Comparison of ENCODE assay signal across 7 cellular contexts in genomic region chr9:112061152-112061740, GRCh38.
DNase-seq lines count a peak whose midpoint lies in the region; ATAC-seq and TF ChIP-seq lines count a peak whose summit lies in the region.

No MANE protein-coding gene starts in this region.

- H3K79me2 ChIP-seq in Karpas-422 (ENCODE audit: low read length), result no peaks in the 10 kb centered on the region
- no peaks in the 10 kb centered on the region for H3K79me2 ChIP-seq in H9 (ENCODE audit: insufficient read depth, low read length)

- no peak overlapping the region for H2BK120ac ChIP-seq in H9 (ENCODE audit: low read depth, low read length, poor library complexity, severe bottlenecking)

- no peak overlapping the region for H4K8ac ChIP-seq in H9 (replicated peaks; ENCODE audit: insufficient read length, low read depth, low read length)

- H3K9me3 ChIP-seq in Karpas-422 (ENCODE audit: low read length) (no peaks in the 10 kb centered on the region), H9 (ENCODE audit: control insufficient read depth, low read depth, low read length) (no peaks in the 10 kb centered on the region)

- H2AFZ ChIP-seq in Karpas-422 (ENCODE audit: low read length), result peak overlapping the region; percentile 58; the same call in 1 of the 2 replicates
- no peak overlapping the region for H2AFZ ChIP-seq in H9 (ENCODE audit: low read length)

- H3K4me3 Mint-ChIP-seq in activated CD8-positive, alpha-beta T cell treated with anti-CD3 and anti-CD28 coated beads, Interleukin-2, amount 10 ng/mL, durations not matched to agents 7 days and 5 days, result no peak overlapping the region
- H3K4me3 Mint-ChIP-seq in H9, result no peak overlapping the region

- no peak overlapping the region for H2BK12ac ChIP-seq in H9 (ENCODE audit: insufficient read length, low read depth, low read length)

- POLR2A ChIA-PET in activated CD8-positive, alpha-beta T cell treated with anti-CD3 and anti-CD28 coated beads, Interleukin-2, amount 10 ng/mL, durations not matched to agents 7 days and 5 days (lab: Charles Lee), result no interaction called here

- H4K20me1 ChIP-seq in Karpas-422 (ENCODE audit: insufficient read depth, low read depth, low read length) (no peaks in the 10 kb centered on the region), H9 (ENCODE audit: control insufficient read depth, insufficient read depth, insufficient read length) (no peaks in the 10 kb centered on the region)

- peaks cover 66% of the 10 kb centered on the region for H3K36me3 Mint-ChIP-seq in activated CD8-positive, alpha-beta T cell treated with anti-CD3 and anti-CD28 coated beads, Interleukin-2, amount 10 ng/mL, durations not matched to agents 7 days and 5 days (ENCODE audit: low read depth)
- peaks cover 7 to 14% (median 12%) of the 10 kb centered on the region in 3 experiments; a peak in 6 of 7 replicates for H3K36me3 Mint-ChIP-seq in H9 (ENCODE audit: insufficient read depth in 1 of 3, low read depth in 3 of 3)

- TF ChIP-seq CTCF in GM10266 (IDR thresholded peaks at IDR 0.05; ENCODE audit: control insufficient read depth, insufficient read depth, low read depth, missing control alignments) (no peak), H9 (conservative IDR thresholded peaks at IDR 0.05) (no peak)

- no peak overlapping the region for H3K4me3 ChIP-seq in Karpas-422 (ENCODE audit: low read length)

- H3K4me1 ChIP-seq in Karpas-422 (ENCODE audit: low read length), result peaks cover 11% of the 10 kb centered on the region
- H3K4me1 ChIP-seq in H9 (ENCODE audit: insufficient read depth, low read length), result no peaks in the 10 kb centered on the region; the same call in 1 of the 2 replicates

- DNase-seq in GM10266 (ENCODE audit: extremely low spot score), result peak; percentile 64
- peak; percentile 72 for DNase-seq in Karpas-422
- peak; percentile 67 for DNase-seq in activated CD8-positive, alpha-beta T cell treated with anti-CD3 and anti-CD28 coated beads, Interleukin-2, amount 10 ng/mL, durations not matched to agents 7 days and 5 days
- peak; percentile 96 for DNase-seq in foreskin melanocyte
- DNase-seq in pons (ENCODE audit: low spot score), result peak; percentile 70
- DNase-seq in H9, result no peak

- no CpG with 5 or more reads among the region's 3 CpGs for WGBS in H9 (ENCODE audit: extremely low coverage, insufficient read length, low lambda C conversion rate)

- H3K18ac ChIP-seq in H9 (ENCODE audit: insufficient read length, low read depth, low read length), result no peak overlapping the region

- no peak overlapping the region for H3K56ac ChIP-seq in H9 (ENCODE audit: insufficient read length, low read depth, low read length)

- no peak overlapping the region for H3K4ac ChIP-seq in H9 (ENCODE audit: low read depth, low read length)

- no peak overlapping the region for H3K4me2 ChIP-seq in Karpas-422 (ENCODE audit: low read depth, low read length, poor library complexity, severe bottlenecking)
- H3K4me2 ChIP-seq in H9 (ENCODE audit: insufficient read depth, insufficient read length, low read length), result no peak overlapping the region

- ATAC-seq in GM21619 (IDR thresholded peaks at IDR 0.05; ENCODE audit: unreplicated experiment), result peak; percentile 82
- peak; percentile 86 for ATAC-seq in activated CD8-positive, alpha-beta T cell treated with anti-CD3 and anti-CD28 coated beads, Interleukin-2, amount 10 ng/mL, durations not matched to agents 7 days and 5 days

- no peak overlapping the region for H3K23ac ChIP-seq in H9 (ENCODE audit: insufficient read length, low read depth, low read length)

- H3K4me1 Mint-ChIP-seq in activated CD8-positive, alpha-beta T cell treated with anti-CD3 and anti-CD28 coated beads, Interleukin-2, amount 10 ng/mL, durations not matched to agents 7 days and 5 days (ENCODE audit: low read depth), result peaks cover 36% of the 10 kb centered on the region
- H3K4me1 Mint-ChIP-seq in H9, result peaks cover 8 to 19% of the 10 kb centered on the region in 2 experiments

- H2BK5ac ChIP-seq in H9 (ENCODE audit: insufficient read length, low read length), result no peak overlapping the region

- H3K27me3 ChIP-seq in Karpas-422 (ENCODE audit: low read length) (no peaks in the 10 kb centered on the region), H9 (ENCODE audit: insufficient read depth, low read length) (no peaks in the 10 kb centered on the region)

- H3K9me3 Mint-ChIP-seq in activated CD8-positive, alpha-beta T cell treated with anti-CD3 and anti-CD28 coated beads, Interleukin-2, amount 10 ng/mL, durations not matched to agents 7 days and 5 days (ENCODE audit: insufficient read depth), result peaks cover 5% of the 10 kb centered on the region
- peaks cover 8 to 9% of the 10 kb centered on the region in 2 experiments for H3K9me3 Mint-ChIP-seq in H9

- H4K91ac ChIP-seq in H9 (ENCODE audit: insufficient read length, low read depth, low read length), result no peak overlapping the region

- H4K5ac ChIP-seq in H9 (ENCODE audit: insufficient read length, low read depth, low read length), result no peak overlapping the region

- H3K36me3 ChIP-seq in Karpas-422 (ENCODE audit: insufficient read depth, low read length), result no peaks in the 10 kb centered on the region

- H3K14ac ChIP-seq in H9 (ENCODE audit: insufficient read depth, low read length), result no peak overlapping the region; the same call in 1 of the 2 replicates

- no peak overlapping the region for H2BK15ac ChIP-seq in H9 (ENCODE audit: low read depth, low read length)

- CTCF ChIA-PET in activated CD8-positive, alpha-beta T cell treated with anti-CD3 and anti-CD28 coated beads, Interleukin-2, amount 10 ng/mL, durations not matched to agents 7 days and 5 days (lab: Charles Lee), result interaction anchor here (2.6 kb wide), 1 partner anchor 13 kb away, joined by 10 read pairs; no protein-coding TSS in a partner anchor

- H3K23me2 ChIP-seq in H9 (ENCODE audit: insufficient read length, low read depth, low read length, poor library complexity, severe bottlenecking), result no peaks in the 10 kb centered on the region

- H3K27ac Mint-ChIP-seq in activated CD8-positive, alpha-beta T cell treated with anti-CD3 and anti-CD28 coated beads, Interleukin-2, amount 10 ng/mL, durations not matched to agents 7 days and 5 days, result peak overlapping the region; percentile 77
- H3K27ac Mint-ChIP-seq in H9, result peak overlapping the region in 1 of 3 experiments; percentile 54; a peak in 1 of 7 replicates

- H2BK20ac ChIP-seq in H9 (ENCODE audit: low read depth, low read length, poor library complexity, severe bottlenecking), result no peak overlapping the region

- no peak overlapping the region for H3K27ac ChIP-seq in Karpas-422 (ENCODE audit: low read length)
- H3K27ac ChIP-seq in H9 (ENCODE audit: insufficient read length, low read depth, low read length), result no peak overlapping the region

- H3K79me1 ChIP-seq in H9 (ENCODE audit: insufficient read depth, low read depth, low read length, poor library complexity, severe bottlenecking), result no peaks in the 10 kb centered on the region

- H2AK5ac ChIP-seq in H9 (ENCODE audit: insufficient read length, low read length), result no peak overlapping the region

- no peak overlapping the region for H3T11ph ChIP-seq in H9 (ENCODE audit: low read length)

- no peaks in the 10 kb centered on the region for H3K27me3 Mint-ChIP-seq in activated CD8-positive, alpha-beta T cell treated with anti-CD3 and anti-CD28 coated beads, Interleukin-2, amount 10 ng/mL, durations not matched to agents 7 days and 5 days (ENCODE audit: low read depth)
- no peaks in the 10 kb centered on the region for H3K27me3 Mint-ChIP-seq in H9 (ENCODE audit: low read depth)

- H3K9me2 ChIP-seq in Karpas-422 (replicated peaks; ENCODE audit: insufficient read depth, low read length), result no peaks in the 10 kb centered on the region

- H3K9ac ChIP-seq in Karpas-422 (ENCODE audit: low read length) (no peak overlapping the region), H9 (ENCODE audit: extremely low read depth, insufficient read length, low read length) (no peak overlapping the region)
